ENCODE assay signal across 12 cellular contexts in the genomic region with DNA sequence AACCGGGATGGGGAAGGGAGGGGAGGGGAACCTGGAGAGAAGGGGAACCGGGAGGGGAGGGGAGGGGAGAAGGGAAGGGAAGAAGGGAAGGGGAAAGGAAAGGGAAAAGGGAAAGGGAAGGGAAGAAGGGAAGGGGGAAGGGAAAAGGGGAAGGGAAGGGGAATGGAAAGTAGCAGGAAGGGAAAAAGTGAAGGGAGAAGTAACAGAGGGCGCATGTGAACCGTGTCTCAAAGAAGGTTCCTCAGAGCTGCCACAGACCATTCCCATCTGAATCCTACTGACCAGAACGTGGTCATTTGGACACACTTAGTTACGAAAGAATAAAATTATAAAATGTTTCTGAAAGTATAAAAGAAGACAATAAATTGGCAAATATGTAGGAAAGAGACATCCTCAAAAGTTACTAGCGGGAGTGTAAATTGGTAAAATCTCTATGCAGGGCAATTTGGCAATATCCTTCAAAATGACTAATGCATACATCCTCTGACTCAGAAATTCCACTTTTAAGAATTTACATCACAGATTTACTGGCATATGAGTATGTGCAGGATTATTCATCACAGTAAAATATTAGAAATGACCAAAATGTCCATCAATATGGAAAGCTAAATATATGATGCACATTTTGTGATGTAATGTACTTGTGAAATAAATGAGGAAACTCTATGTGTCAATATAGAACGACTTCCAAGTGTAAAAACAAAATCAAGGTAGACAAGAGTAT. TPM values are rescaled to one million over a fixed set of nuclear protein-coding genes. Genes with fewer than 3 reads are reported as not detected.
DNase-seq lines count a peak whose midpoint lies in the region; ATAC-seq and TF ChIP-seq lines count a peak whose summit lies in the region.
"Had no signal": no experiment of that assay in that cellular context is flagged by ENCODE, and none has a peak within 500 bp of the region (broad histone marks: within the 10 kb centered on the region; RNA-seq: fewer than 3 reads in every experiment).

No MANE protein-coding gene starts in this region.

- H3K9me3 Mint-ChIP-seq in activated T-helper 2 cell treated with anti-CD3 and anti-CD28 coated beads, Interferon-gamma antibody, Interleukin-2, Interleukin-4, amounts not matched to agents 10 μg/mL and 5 μg/mL and 100 μg/mL, durations not matched to agents 14 hours and 24 hours and 36 hours, result no peaks in the 10 kb centered on the region
- H3K9me3 Mint-ChIP-seq in WTC11, result no peaks in the 10 kb centered on the region
- H3K9me3 Mint-ChIP-seq: T-cell had no signal

- H3K27me3 Mint-ChIP-seq in activated T-helper 2 cell treated with anti-CD3 and anti-CD28 coated beads, Interferon-gamma antibody, Interleukin-2, Interleukin-4, amounts not matched to agents 10 μg/mL and 5 μg/mL and 100 μg/mL, durations not matched to agents 14 hours and 24 hours and 36 hours (ENCODE audit: low read depth), result peaks cover 3% of the 10 kb centered on the region
- H3K27me3 Mint-ChIP-seq in WTC11 (ENCODE audit: low read depth), result no peaks in the 10 kb centered on the region

- H3K27ac Mint-ChIP-seq in activated T-helper 2 cell treated with anti-CD3 and anti-CD28 coated beads, Interferon-gamma antibody, Interleukin-2, Interleukin-4, amounts not matched to agents 10 μg/mL and 5 μg/mL and 100 μg/mL, durations not matched to agents 14 hours and 24 hours and 36 hours, result peak overlapping the region; percentile 49
- no peak overlapping the region for H3K27ac Mint-ChIP-seq in WTC11
- H3K27ac Mint-ChIP-seq: dendritic cell treated with granulocyte-macrophage colony-stimulating factor and Interleukin-4, amounts not matched to agents 40 ng/mL and 50 ng/mL, for 4 days; T-cell had no signal

- ATAC-seq in WTC11 (no peak), HG03460 (IDR thresholded peaks at IDR 0.05; ENCODE audit: unreplicated experiment) (no peak)
- ATAC-seq: T-cell had no signal

- peak overlapping the region; percentile 31; the same call in 1 of the 2 replicates for H3K4me3 ChIP-seq in LNCaP clone FGC (ENCODE audit: low read depth, low read length)

- TF ChIP-seq CTCF in LNCaP clone FGC (IDR thresholded peaks at IDR 0.05; ENCODE audit: control insufficient read depth, extremely low read depth, insufficient read depth) (no peak), GM10248 (IDR thresholded peaks at IDR 0.05; ENCODE audit: control extremely low read depth, extremely low read depth, low read depth, missing control alignments) (no peak), WTC11 (IDR thresholded peaks at IDR 0.05) (no peak)

- POLR2A ChIA-PET in GM10248 (lab: Yijun Ruan, JAX) (no interaction called here), WTC11 (lab: Charles Lee) (no interaction called here)

- H3K4me1 Mint-ChIP-seq in activated T-helper 2 cell treated with anti-CD3 and anti-CD28 coated beads, Interferon-gamma antibody, Interleukin-2, Interleukin-4, amounts not matched to agents 10 μg/mL and 5 μg/mL and 100 μg/mL, durations not matched to agents 14 hours and 24 hours and 36 hours (ENCODE audit: low read depth), result peaks cover 17% of the 10 kb centered on the region
- H3K4me1 Mint-ChIP-seq in WTC11, result no peaks in the 10 kb centered on the region

- CTCF ChIA-PET in GM10248 (lab: Yijun Ruan, JAX), result interaction anchor here (1.2 to 2.2 kb wide), 2 partner anchors 11 to 17 kb away, joined by 4 to 8 read pairs; no protein-coding TSS in a partner anchor
- CTCF ChIA-PET in WTC11 (lab: Charles Lee), result interaction anchor here (0.9 to 1.4 kb wide), 2 partner anchors 16 to 26 kb away, joined by 3 to 5 read pairs; no protein-coding TSS in a partner anchor

- H3K36me3 Mint-ChIP-seq in activated T-helper 2 cell treated with anti-CD3 and anti-CD28 coated beads, Interferon-gamma antibody, Interleukin-2, Interleukin-4, amounts not matched to agents 10 μg/mL and 5 μg/mL and 100 μg/mL, durations not matched to agents 14 hours and 24 hours and 36 hours (ENCODE audit: low read depth), result no peaks in the 10 kb centered on the region
- H3K36me3 Mint-ChIP-seq in WTC11, result no peaks in the 10 kb centered on the region
- H3K36me3 Mint-ChIP-seq: T-cell had no signal

- intact Hi-C loops in activated T-helper 2 cell treated with anti-CD3 and anti-CD28 coated beads, Interferon-gamma antibody, Interleukin-2, Interleukin-4, amounts not matched to agents 10 μg/mL and 5 μg/mL and 100 μg/mL, durations not matched to agents 14 hours and 24 hours and 36 hours (cut with micrococcal nuclease), result loop anchor here (5.0 kb wide), 2 partner anchors 36 to 116 kb away; no protein-coding TSS in a partner anchor

- no peak overlapping the region for H3K4me3 Mint-ChIP-seq in activated T-helper 2 cell treated with anti-CD3 and anti-CD28 coated beads, Interferon-gamma antibody, Interleukin-2, Interleukin-4, amounts not matched to agents 10 μg/mL and 5 μg/mL and 100 μg/mL, durations not matched to agents 14 hours and 24 hours and 36 hours (ENCODE audit: low read depth)
- H3K4me3 Mint-ChIP-seq in WTC11, result no peak overlapping the region
- H3K4me3 Mint-ChIP-seq: dendritic cell treated with granulocyte-macrophage colony-stimulating factor and Interleukin-4, amounts not matched to agents 40 ng/mL and 50 ng/mL, for 4 days; T-cell had no signal

- DNase-seq in EL (peak; percentile 88), LNCaP clone FGC (ENCODE audit: low read depth) (no peak), glomerular visceral epithelial cell (ENCODE audit: extremely low spot score) (peak; percentile 24), NCI-H82 (lab: John Stamatoyannopoulos, UW) (no peak), GM10248 (ENCODE audit: extremely low spot score) (no peak), WTC11 (ENCODE audit: low spot score) (no peak)
- DNase-seq in activated T-helper 2 cell treated with anti-CD3 and anti-CD28 coated beads, Interferon-gamma antibody, Interleukin-2, Interleukin-4, amounts not matched to agents 10 μg/mL and 5 μg/mL and 100 μg/mL, durations not matched to agents 14 hours and 24 hours and 36 hours (ENCODE audit: low spot score), result no peak
- DNase-seq: Calu3, NCI-H446 treated with DMSO at 0.1 percent for 48 hours had no signal

TF ChIP-seq in WTC11, 78 proteins besides CTCF, POLR2A, EP300 and RAD21:
- TF ChIP-seq NFYB (CRISPR knock-in tag; conservative IDR thresholded peaks at IDR 0.05; ENCODE audit: low read depth) (no peak), GABPB1 (CRISPR knock-in tag; IDR thresholded peaks at IDR 0.05) (no peak), ZNF263 (CRISPR knock-in tag; IDR thresholded peaks at IDR 0.05; ENCODE audit: low read depth) (no peak), ESRRA (CRISPR knock-in tag; IDR thresholded peaks at IDR 0.05; ENCODE audit: borderline replicate concordance) (no peak), GTF2I (CRISPR knock-in tag; conservative IDR thresholded peaks at IDR 0.05) (no peak), ZNF232 (CRISPR knock-in tag; IDR thresholded peaks at IDR 0.05) (no peak), ZNF423 (CRISPR knock-in tag; IDR thresholded peaks at IDR 0.05) (no peak), TP53 (CRISPR knock-in tag; IDR thresholded peaks at IDR 0.05) (no peak), NR1H2 (CRISPR knock-in tag; IDR thresholded peaks at IDR 0.05) (no peak), EMX1 (CRISPR knock-in tag; IDR thresholded peaks at IDR 0.05) (no peak)
- TF ChIP-seq, protein P1, sequence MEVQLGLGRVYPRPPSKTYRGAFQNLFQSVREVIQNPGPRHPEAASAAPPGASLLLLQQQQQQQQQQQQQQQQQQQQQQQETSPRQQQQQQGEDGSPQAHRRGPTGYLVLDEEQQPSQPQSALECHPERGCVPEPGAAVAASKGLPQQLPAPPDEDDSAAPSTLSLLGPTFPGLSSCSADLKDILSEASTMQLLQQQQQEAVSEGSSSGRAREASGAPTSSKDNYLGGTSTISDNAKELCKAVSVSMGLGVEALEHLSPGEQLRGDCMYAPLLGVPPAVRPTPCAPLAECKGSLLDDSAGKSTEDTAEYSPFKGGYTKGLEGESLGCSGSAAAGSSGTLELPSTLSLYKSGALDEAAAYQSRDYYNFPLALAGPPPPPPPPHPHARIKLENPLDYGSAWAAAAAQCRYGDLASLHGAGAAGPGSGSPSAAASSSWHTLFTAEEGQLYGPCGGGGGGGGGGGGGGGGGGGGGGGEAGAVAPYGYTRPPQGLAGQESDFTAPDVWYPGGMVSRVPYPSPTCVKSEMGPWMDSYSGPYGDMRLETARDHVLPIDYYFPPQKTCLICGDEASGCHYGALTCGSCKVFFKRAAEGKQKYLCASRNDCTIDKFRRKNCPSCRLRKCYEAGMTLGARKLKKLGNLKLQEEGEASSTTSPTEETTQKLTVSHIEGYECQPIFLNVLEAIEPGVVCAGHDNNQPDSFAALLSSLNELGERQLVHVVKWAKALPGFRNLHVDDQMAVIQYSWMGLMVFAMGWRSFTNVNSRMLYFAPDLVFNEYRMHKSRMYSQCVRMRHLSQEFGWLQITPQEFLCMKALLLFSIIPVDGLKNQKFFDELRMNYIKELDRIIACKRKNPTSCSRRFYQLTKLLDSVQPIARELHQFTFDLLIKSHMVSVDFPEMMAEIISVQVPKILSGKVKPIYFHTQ (CRISPR knock-in tag; IDR thresholded peaks at IDR 0.05), result no peak
- TF ChIP-seq, protein P2, sequence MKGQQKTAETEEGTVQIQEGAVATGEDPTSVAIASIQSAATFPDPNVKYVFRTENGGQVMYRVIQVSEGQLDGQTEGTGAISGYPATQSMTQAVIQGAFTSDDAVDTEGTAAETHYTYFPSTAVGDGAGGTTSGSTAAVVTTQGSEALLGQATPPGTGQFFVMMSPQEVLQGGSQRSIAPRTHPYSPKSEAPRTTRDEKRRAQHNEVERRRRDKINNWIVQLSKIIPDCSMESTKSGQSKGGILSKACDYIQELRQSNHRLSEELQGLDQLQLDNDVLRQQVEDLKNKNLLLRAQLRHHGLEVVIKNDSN (CRISPR knock-in tag; IDR thresholded peaks at IDR 0.05), result no peak

RNA-seq across cellular contexts. Expression of a gene that starts 12.9 kb away (rescaled TPM):
- not detected in 2 replicates for total RNA-seq in activated T-helper 2 cell treated with anti-CD3 and anti-CD28 coated beads, Interferon-gamma antibody, Interleukin-2, Interleukin-4, amounts not matched to agents 10 μg/mL and 5 μg/mL and 100 μg/mL, durations not matched to agents 14 hours and 24 hours and 36 hours
- total RNA-seq in WTC11 (2021), result 0.07 TPM in 1 of 3 replicates, not detected in the others

Comparison
In these comparisons a context has a peak if more than half of its experiments do, and no peak if none do; other contexts are left out.
1. DNase-seq: peak in EL (single experiment) and glomerular visceral epithelial cell (single experiment); none in LNCaP clone FGC (single experiment), activated T-helper 2 cell treated with anti-CD3 and anti-CD28 coated beads, Interferon-gamma antibody, Interleukin-2, Interleukin-4, amounts not matched to agents 10 μg/mL and 5 μg/mL and 100 μg/mL, durations not matched to agents 14 hours and 24 hours and 36 hours (single experiment), NCI-H82 (single experiment), GM10248 (single experiment) and WTC11 (single experiment).